Comparison of ENCODE assay signal across 8 cellular contexts in genomic region chr2:9205963-9206948, GRCh38. TPM values are rescaled to one million over a fixed set of nuclear protein-coding genes. Genes with fewer than 3 reads are reported as not detected.
DNase-seq lines count a peak whose midpoint lies in the region; TF ChIP-seq lines count a peak whose summit lies in the region.

Gene ASAP2, plus strand, starts transcription at chr2:9206812. Its CDS starts 293 bp downstream, at chr2:9207105.

- peak within 1 kb of the TSS; percentile 68 for H3K27ac ChIP-seq in SJSA1

- peak; percentile 71 for DNase-seq in COR-L47 (lab: John Stamatoyannopoulos, UW)
- DNase-seq in GM20000 (ENCODE audit: low spot score): peak; percentile 83
- DNase-seq in Jurkat, Clone E6-1 (ENCODE audit: low read depth, low spot score): peak; percentile 32
- peak; percentile 74 to 76 for DNase-seq in SJSA1 (ENCODE audit: low read depth in 1 of 2, low spot score in 2 of 2)
- no peak for DNase-seq in renal cortical epithelial cell (ENCODE audit: low read depth)
- DNase-seq in KG1 (lab: John Stamatoyannopoulos, UW): no peak

- H3K36me3 ChIP-seq in SJSA1: peaks cover 9% of the 10 kb centered on the region

- peak within 1 kb of the TSS; percentile 75 for H3K4me3 ChIP-seq in Jurkat, Clone E6-1 (ENCODE audit: low read length)
- H3K4me3 ChIP-seq in SJSA1 (peak within 1 kb of the TSS; percentile 95), iPS-11a (ENCODE audit: low read depth, low read length) (peak within 1 kb of the TSS; percentile 67)

- peak; percentile 37 for TF ChIP-seq CTCF in GM20000 (IDR thresholded peaks at IDR 0.05; ENCODE audit: extremely low read depth, missing control alignments)
- TF ChIP-seq CTCF in brain (conservative IDR thresholded peaks at IDR 0.05): peak; percentile 71 to 90

- peaks cover 43% of the 10 kb centered on the region for H3K4me1 Mint-ChIP-seq in brain

- H3K27me3 ChIP-seq in SJSA1 (replicated peaks): no peaks in the 10 kb centered on the region

- peak within 1 kb of the TSS; percentile 87 to 97 (median 94) for H3K4me3 Mint-ChIP-seq in brain

- peaks cover 5% of the 10 kb centered on the region for H3K27me3 Mint-ChIP-seq in brain

- no peaks in the 10 kb centered on the region; the same call in 1 of the 2 replicates for H3K9me3 ChIP-seq in SJSA1 (replicated peaks)

- peak within 1 kb of the TSS; percentile 86 to 97 (median 93) for H3K27ac Mint-ChIP-seq in brain

- H3K4me1 ChIP-seq in SJSA1 (replicated peaks): peaks cover 24% of the 10 kb centered on the region

- H3K9me3 Mint-ChIP-seq in brain: no peaks in the 10 kb centered on the region

- peaks cover 4% of the 10 kb centered on the region for H3K36me3 Mint-ChIP-seq in brain

RNA-seq across cellular contexts. Expression of gene ASAP2, which starts in this region (rescaled TPM):
- polyA plus RNA-seq in Jurkat, Clone E6-1 (2012; ENCODE audit: insufficient read depth, insufficient read length): 5.6 TPM
- total RNA-seq in SJSA1 (2014; rRNA removed; shearing (Covaris generic)): 12.9 and 15.5 TPM in 2 replicates
- 7.0 TPM for polyA plus RNA-seq in brain (ENCODE audit: insufficient read depth, low read depth, low replicate concordance)
- 59.4 and 68.6 TPM in 2 replicates for total RNA-seq in renal cortical epithelial cell

Comparison
In these comparisons a context has a peak if more than half of its experiments do, and no peak if none do; other contexts are left out.
1. DNase-seq: peak in COR-L47 (single experiment), GM20000 (single experiment), Jurkat, Clone E6-1 (single experiment) and SJSA1 (2 of 2); none in renal cortical epithelial cell (single experiment) and KG1 (single experiment).
2. Peak in every context shown above with its lines, with median percentiles within 50 percentile points of each other: H3K4me3 ChIP-seq.